In genomic region chr21:29524055-29524454, GRCh38 we compare ENCODE assay signal across 23 cellular contexts.
"Had no signal": no experiment of that assay in that cellular context is flagged by ENCODE, and none has a peak within 500 bp of the region (broad histone marks: within the 10 kb centered on the region; RNA-seq: fewer than 3 reads in every experiment).

No MANE protein-coding gene starts in this region.

- H3K4me3 ChIP-seq: adrenal gland, ascending aorta, body of pancreas, PC-9, SK-N-MC had no signal

- H3K27ac ChIP-seq: adrenal gland, ascending aorta, PC-9, SK-N-MC, VCaP had no signal

- H3K27me3 ChIP-seq: adrenal gland, ascending aorta, body of pancreas had no signal

- H3K9me3 ChIP-seq: adrenal gland, ascending aorta had no signal

- ATAC-seq: activated CD4-positive, alpha-beta T cell treated with anti-CD3 and anti-CD28 coated beads for 36 hours; activated CD8-positive, alpha-beta T cell treated with anti-CD3 and anti-CD28 coated beads for 36 hours; activated T-cell treated with anti-CD3 and anti-CD28 coated beads, Interleukin-2, amount 50 U/mL, for 72 hours; T-cell had no signal

- H3K4me1 ChIP-seq: adrenal gland, ascending aorta had no signal

- H3K4me2 ChIP-seq: PC-9 had no signal

- H3K36me3 ChIP-seq: adrenal gland, ascending aorta had no signal

- DNase-seq: activated CD4-positive, alpha-beta T cell treated with anti-CD3 and anti-CD28 coated beads for 36 hours; activated CD8-positive, alpha-beta memory T cell treated with anti-CD3 and anti-CD28 coated beads, Interleukin-2, amount 50 U/mL, for 4 hours; activated CD8-positive, alpha-beta T cell treated with anti-CD3 and anti-CD28 coated beads for 36 hours; activated naive CD4-positive, alpha-beta T cell treated with anti-CD3 and anti-CD28 coated beads, Interleukin-2, amount 50 U/mL, for 16 hours; activated naive CD8-positive, alpha-beta T cell treated with anti-CD3 and anti-CD28 coated beads, Interleukin-2, amount 10 ng/mL, durations not matched to agents 7 days and 5 days; activated T-cell treated with anti-CD3 and anti-CD28 coated beads, Interleukin-2, amount 50 U/mL, for 72 hours; adrenal gland; Kasumi-1; KBM-7; NCI-H1105 treated with DMSO at 0.1 percent for 48 hours; NCI-H1436 treated with DMSO at 0.1 percent for 48 hours; NCI-H187; NCI-H446; NCI-H524; NCI-H748 treated with DMSO at 0.1 percent for 48 hours; PC-9; T-cell; T-helper 2 cell; T1000 had no signal

- H2AFZ ChIP-seq: PC-9 had no signal
